1 cellular context compared by ENCODE assay signal in genomic region chr17:1643999-1644492, GRCh38.
TF ChIP-seq lines count a peak whose summit lies in the region.

No MANE protein-coding gene starts in this region.

TF ChIP-seq in H1, 55 proteins besides CTCF, POLR2A, EP300 and RAD21:
- TF ChIP-seq CHD2 (IDR thresholded peaks at IDR 0.05; ENCODE audit: low read length), result no peak
- no peak for TF ChIP-seq CREB1 (IDR thresholded peaks at IDR 0.05)
- no peak for TF ChIP-seq TAF7 (optimal IDR thresholded peaks at IDR 0.05; ENCODE audit: borderline replicate concordance, low read depth, low read length)
- TF ChIP-seq ATF2 (IDR thresholded peaks at IDR 0.05; ENCODE audit: low read length), result no peak
- no peak for TF ChIP-seq YY1 (IDR thresholded peaks at IDR 0.05; ENCODE audit: low read depth, low read length)
- no peak for TF ChIP-seq MAFK (IDR thresholded peaks at IDR 0.05; ENCODE audit: low read depth, low read length)
- TF ChIP-seq, protein P1, sequence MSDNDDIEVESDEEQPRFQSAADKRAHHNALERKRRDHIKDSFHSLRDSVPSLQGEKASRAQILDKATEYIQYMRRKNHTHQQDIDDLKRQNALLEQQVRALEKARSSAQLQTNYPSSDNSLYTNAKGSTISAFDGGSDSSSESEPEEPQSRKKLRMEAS (IDR thresholded peaks at IDR 0.05), result no peak
- TF ChIP-seq JUN (IDR thresholded peaks at IDR 0.05; ENCODE audit: low read depth, low read length), result no peak
- no peak for TF ChIP-seq E2F6 (IDR thresholded peaks at IDR 0.05)
- no peak for TF ChIP-seq POU5F1 (IDR thresholded peaks at IDR 0.05; ENCODE audit: low read depth, low read length)
- no peak for TF ChIP-seq POLR2AphosphoS5 (IDR thresholded peaks at IDR 0.05; ENCODE audit: low read depth, low read length)
- TF ChIP-seq TBP (IDR thresholded peaks at IDR 0.05; ENCODE audit: low read depth, low read length), result no peak
- no peak for TF ChIP-seq KDM5A (IDR thresholded peaks at IDR 0.05; ENCODE audit: low read length)
- TF ChIP-seq KDM1A (IDR thresholded peaks at IDR 0.05; ENCODE audit: borderline replicate concordance, low read length), result no peak
- no peak for TF ChIP-seq RBBP5 (IDR thresholded peaks at IDR 0.05; ENCODE audit: borderline replicate concordance, low read depth, low read length)
- TF ChIP-seq CTBP2 (IDR thresholded peaks at IDR 0.05; ENCODE audit: borderline replicate concordance, insufficient read depth, insufficient read length, low read length), result no peak
- TF ChIP-seq SRF (IDR thresholded peaks at IDR 0.05; ENCODE audit: low read depth, low read length), result no peak
- TF ChIP-seq NRF1 (IDR thresholded peaks at IDR 0.05; ENCODE audit: low read depth, low read length), result no peak
- TF ChIP-seq ASH2L (IDR thresholded peaks at IDR 0.05; ENCODE audit: low read length), result no peak
